Comparison of ENCODE assay signal across 16 cellular contexts in genomic region chr3:57518276-57518914, GRCh38. TPM values are rescaled to one million over a fixed set of nuclear protein-coding genes. Genes with fewer than 3 reads are reported as not detected.
DNase-seq lines count a peak whose midpoint lies in the region; ATAC-seq and TF ChIP-seq lines count a peak whose summit lies in the region.
"Had no signal": no experiment of that assay in that cellular context is flagged by ENCODE, and none has a peak within 500 bp of the region (broad histone marks: within the 10 kb centered on the region; RNA-seq: fewer than 3 reads in every experiment).

No MANE protein-coding gene starts in this region.

- no peaks in the 10 kb centered on the region for H3K27me3 Mint-ChIP-seq in mesothelial cell of epicardium (ENCODE audit: low read depth)
- H3K27me3 Mint-ChIP-seq: activated naive CD8-positive, alpha-beta T cell had no signal

- peak; percentile 33 for DNase-seq in ELF-1 (ENCODE audit: low read depth, low spot score)
- peak; percentile 62 for DNase-seq in OCI-M1 (lab: John Stamatoyannopoulos, UW)
- DNase-seq in astrocyte of the spinal cord (ENCODE audit: low read depth, low spot score), result peak; percentile 53
- no peak for DNase-seq in mesothelial cell of epicardium (ENCODE audit: low spot score in 2 of 2, unreplicated experiment in 2 of 2)
- no peak for DNase-seq in NCI-H510A (lab: John Stamatoyannopoulos, UW)
- DNase-seq in NCI-H2196 (lab: John Stamatoyannopoulos, UW; ENCODE audit: unreplicated experiment), result no peak
- no peak for DNase-seq in activated T-cell treated with anti-CD3 and anti-CD28 coated beads, Interleukin-2, amount 50 U/mL, for 48 hours
- DNase-seq: C1 segment of cervical spinal cord; heart right ventricle; left colon; naive thymus-derived CD4-positive, alpha-beta T cell; NCI-H1105 had no signal

- peaks cover 6% of the 10 kb centered on the region for H3K4me1 Mint-ChIP-seq in mesothelial cell of epicardium

- in situ Hi-C loops in astrocyte of the spinal cord (cut with HindIII; ENCODE audit: low sequenced_read_pairs), result no loop called here

- H3K4me3 Mint-ChIP-seq in mesothelial cell of epicardium, result no peak overlapping the region
- H3K4me3 Mint-ChIP-seq: activated naive CD8-positive, alpha-beta T cell; naive thymus-derived CD4-positive, alpha-beta T cell had no signal

- no peak overlapping the region for H3K4me3 ChIP-seq in astrocyte of the spinal cord (ENCODE audit: low read depth, low read length)
- H3K4me3 ChIP-seq: heart right ventricle, thoracic aorta had no signal

- H3K9me3 Mint-ChIP-seq in mesothelial cell of epicardium, result no peaks in the 10 kb centered on the region
- H3K9me3 Mint-ChIP-seq: naive thymus-derived CD4-positive, alpha-beta T cell had no signal

- H3K27ac Mint-ChIP-seq in mesothelial cell of epicardium, result peak overlapping the region; percentile 18
- H3K27ac Mint-ChIP-seq: activated naive CD8-positive, alpha-beta T cell; naive thymus-derived CD4-positive, alpha-beta T cell had no signal

- no peak for ATAC-seq in GM19395 (IDR thresholded peaks at IDR 0.05; ENCODE audit: unreplicated experiment)
- ATAC-seq: activated CD4-positive, CD25-positive, alpha-beta regulatory T cell treated with anti-CD3 and anti-CD28 coated beads, Interleukin-2, amount 50 U/mL, for 24 hours; heart right ventricle; left colon; naive thymus-derived CD4-positive, alpha-beta T cell had no signal

- TF ChIP-seq CTCF in astrocyte of the spinal cord (IDR thresholded peaks at IDR 0.05; ENCODE audit: low read depth, low read length) (no peak), mesothelial cell of epicardium (IDR thresholded peaks at IDR 0.05; ENCODE audit: unreplicated experiment) (no peak)

- H3K36me3 Mint-ChIP-seq in mesothelial cell of epicardium, result no peaks in the 10 kb centered on the region
- H3K36me3 Mint-ChIP-seq: activated naive CD8-positive, alpha-beta T cell; naive thymus-derived CD4-positive, alpha-beta T cell had no signal

RNA-seq across cellular contexts. Expression of gene DNAH12, which starts 25.7 kb away (rescaled TPM):
- total RNA-seq in mesothelial cell of epicardium, result 0.29 to 0.60 TPM (median 0.43 TPM) in 3 replicates

RNA-seq across cellular contexts. Expression of gene PDE12, which starts 37.7 kb away (rescaled TPM):
- total RNA-seq in mesothelial cell of epicardium, result 15.2 to 17.6 TPM (median 17.3 TPM) in 3 replicates

Comparison
In these comparisons a context has a peak if more than half of its experiments do, and no peak if none do; other contexts are left out.
1. DNase-seq: peak in ELF-1 (single experiment), OCI-M1 (single experiment) and astrocyte of the spinal cord (single experiment); none in mesothelial cell of epicardium (0 of 2), NCI-H510A (single experiment), NCI-H2196 (single experiment) and activated T-cell treated with anti-CD3 and anti-CD28 coated beads, Interleukin-2, amount 50 U/mL, for 48 hours (0 of 2).